ENCODE assay signal across 7 cellular contexts in the genomic region with DNA sequence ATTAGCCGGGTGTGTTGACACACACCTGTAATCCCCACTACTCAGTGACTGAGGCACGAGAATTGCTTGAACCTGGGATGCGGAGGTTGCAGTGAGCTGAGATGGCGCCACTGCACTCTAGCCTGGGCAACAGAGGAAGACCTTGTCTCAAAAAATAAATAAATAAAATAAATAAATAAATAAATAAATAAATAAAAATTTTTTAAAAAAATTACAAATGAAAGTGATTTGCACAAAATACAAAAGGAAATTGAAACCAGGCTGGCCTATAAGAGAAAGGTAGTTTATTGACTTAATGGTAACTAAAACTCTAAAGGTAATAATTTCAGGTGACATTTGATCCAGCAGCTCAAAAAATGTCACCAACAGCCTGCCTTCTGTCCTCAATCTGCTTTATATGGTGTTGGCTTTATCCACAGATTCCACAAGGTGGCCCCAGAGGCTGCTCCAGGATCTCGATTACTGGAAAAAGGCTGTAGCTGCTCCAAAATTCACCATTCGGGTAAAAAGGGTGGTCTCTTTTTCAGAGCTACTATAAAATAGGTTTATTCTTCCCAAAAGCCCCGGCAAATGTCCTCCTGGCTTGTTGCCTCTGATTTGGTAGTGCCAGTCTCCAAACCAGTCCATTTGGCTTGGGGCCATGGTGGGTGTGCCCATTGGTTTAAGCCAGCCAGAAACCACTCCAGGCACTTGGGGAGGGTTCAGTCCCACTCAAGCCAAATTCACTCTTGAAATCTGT.
DNase-seq lines count a peak whose midpoint lies in the region; ATAC-seq and TF ChIP-seq lines count a peak whose summit lies in the region.

No MANE protein-coding gene starts in this region.

- H3K9ac ChIP-seq in SK-N-SH, result peak overlapping the region; percentile 5; the same call in 1 of the 2 replicates

- no peaks in the 10 kb centered on the region for H3K36me3 ChIP-seq in SK-N-SH (replicated peaks in 1 of 2; ENCODE audit: control insufficient read depth in 1 of 2, insufficient read depth in 2 of 2, low read length in 1 of 2)

- peak; percentile 56 for DNase-seq in NCI-H1105 (lab: John Stamatoyannopoulos, UW)
- peak; percentile 72 for DNase-seq in SK-N-SH
- peak; percentile 75 for DNase-seq in astrocyte of the cerebellum (ENCODE audit: low read depth)
- DNase-seq in right cardiac atrium, result peak; percentile 78 to 90 (median 85)
- peak; percentile 83 for DNase-seq in sciatic nerve (ENCODE audit: low spot score)

- H3K4me3 ChIP-seq in SK-N-SH (ENCODE audit: low read depth in 2 of 2, low read length in 1 of 2) (peak overlapping the region; percentile 21 to 55; a peak in 3 of 4 replicates), astrocyte of the cerebellum (ENCODE audit: low read depth, low read length) (no peak overlapping the region), right cardiac atrium (ENCODE audit: low read length) (peak overlapping the region; percentile 30)

- POLR2A ChIA-PET in SK-N-SH (lab: Yijun Ruan, JAX), result interaction anchor here (0.6 to 1.1 kb wide), 4 partner anchors 77 to 170 kb away, joined by 3 to 4 read pairs (median 3); no protein-coding TSS in a partner anchor

- peak overlapping the region; percentile 66 to 98 for H3K27ac ChIP-seq in SK-N-SH (ENCODE audit: low read depth in 2 of 2, low read length in 1 of 2)
- H3K27ac ChIP-seq in right cardiac atrium (ENCODE audit: low read length), result no peak overlapping the region

- H3K4me1 ChIP-seq in SK-N-SH (ENCODE audit: control insufficient read depth in 1 of 2, insufficient read depth in 2 of 2, low read depth in 1 of 2, low read length in 1 of 2), result peaks cover 20 to 36% of the 10 kb centered on the region in 2 experiments; a peak in 3 of 4 replicates
- H3K4me1 ChIP-seq in right cardiac atrium (ENCODE audit: control insufficient read depth, insufficient read depth, low read length), result peaks cover 2% of the 10 kb centered on the region

- peak; percentile 97 for TF ChIP-seq RAD21 in SK-N-SH (IDR thresholded peaks at IDR 0.05; ENCODE audit: low read length)

- peak overlapping the region; percentile 20; the same call in 1 of the 2 replicates for H2AFZ ChIP-seq in SK-N-SH (ENCODE audit: low read depth)

- peaks cover 25% of the 10 kb centered on the region for H3F3A ChIP-seq in SK-N-SH (replicated peaks; ENCODE audit: insufficient read depth)

- 43% methylated on average over 7 of the region's 7 CpGs for WGBS in SK-N-SH (ENCODE audit: low lambda C conversion rate)
- 50% methylated on average over 7 of the region's 7 CpGs for WGBS in right cardiac atrium

- H3K79me2 ChIP-seq in SK-N-SH (ENCODE audit: insufficient read depth), result no peaks in the 10 kb centered on the region

- no peaks in the 10 kb centered on the region for H3K27me3 ChIP-seq in SK-N-SH (ENCODE audit: insufficient read depth)
- H3K27me3 ChIP-seq in right cardiac atrium (ENCODE audit: control insufficient read depth, insufficient read depth), result no peaks in the 10 kb centered on the region

- ATAC-seq in right cardiac atrium (peak; percentile 86), sciatic nerve (peak; percentile 83), HG03139 (IDR thresholded peaks at IDR 0.05; ENCODE audit: unreplicated experiment) (no peak)

- TF ChIP-seq CTCF in GM12872 (IDR thresholded peaks at IDR 0.05; ENCODE audit: insufficient read depth, low read depth, low read length) (peak; percentile 74), SK-N-SH (IDR thresholded peaks at IDR 0.05) (peak; percentile 98), astrocyte of the cerebellum (IDR thresholded peaks at IDR 0.05; ENCODE audit: low read depth, low read length, missing control alignments) (peak; percentile 91)

- CTCF ChIA-PET in SK-N-SH (lab: Yijun Ruan, JAX), result interaction anchor here (0.6 to 2.4 kb wide), 67 partner anchors 8 to 607 kb away, joined by 3 to 37 read pairs (median 5); a partner anchor contains a TSS

- TF ChIP-seq EP300 in SK-N-SH (IDR thresholded peaks at IDR 0.05; ENCODE audit: borderline replicate concordance in 1 of 2, low read depth in 1 of 2, low read length in 1 of 2), result no peak

- no peaks in the 10 kb centered on the region for H4K20me1 ChIP-seq in SK-N-SH (ENCODE audit: insufficient read depth)

- in situ Hi-C loops in astrocyte of the cerebellum (cut with HindIII; ENCODE audit: low sequenced_read_pairs), result no loop called here

- H3K9me3 ChIP-seq in SK-N-SH (no peaks in the 10 kb centered on the region), right cardiac atrium (ENCODE audit: control insufficient read depth, low read length) (no peaks in the 10 kb centered on the region)

- peak overlapping the region; percentile 69 for H3K4me2 ChIP-seq in SK-N-SH

- H3K9me2 ChIP-seq in SK-N-SH, result no peaks in the 10 kb centered on the region

- intact Hi-C loops in right cardiac atrium (cut with DNase I), result loop anchor here (2.0 to 5.0 kb wide), 2 partner anchors 174 to 176 kb away; no protein-coding TSS in a partner anchor
- intact Hi-C loops in sciatic nerve (cut with DNase I), result loop anchor here (2.0 kb wide), 1 partner anchor 174 kb away; no protein-coding TSS in a partner anchor

TF ChIP-seq in SK-N-SH, 30 proteins besides CTCF, POLR2A, EP300 and RAD21:
- TF ChIP-seq NRF1 (IDR thresholded peaks at IDR 0.05; ENCODE audit: low read depth, low read length) (0 out of 2 replicates have a peak, but pooled peaks have one; percentile 10), SMC3 (IDR thresholded peaks at IDR 0.05; ENCODE audit: low read depth, low read length) (peak; percentile 93), RCOR1 (IDR thresholded peaks at IDR 0.05; ENCODE audit: low read length) (no peak), RFX5 (IDR thresholded peaks at IDR 0.05; ENCODE audit: low read length) (peak; percentile 45; the same call in 1 of the 2 replicates), NFIC (IDR thresholded peaks at IDR 0.05; ENCODE audit: borderline replicate concordance) (peak; percentile 55; the same call in 1 of the 2 replicates), ELF1 (IDR thresholded peaks at IDR 0.05) (no peak), MXI1 (IDR thresholded peaks at IDR 0.05; ENCODE audit: low read depth, low read length) (peak; percentile 56; the same call in 1 of the 2 replicates), CHD2 (IDR thresholded peaks at IDR 0.05; ENCODE audit: low read length, partially characterized antibody) (peak; percentile 36)
